ENCODE assay signal across 1 cellular context in genomic region chr5:177427211-177427822, GRCh38.
TF ChIP-seq lines count a peak whose summit lies in the region.

No MANE protein-coding gene starts in this region.

TF ChIP-seq in IMR-90, 13 proteins besides CTCF, POLR2A, EP300 and RAD21:
- no peak for TF ChIP-seq MAZ (IDR thresholded peaks at IDR 0.05; ENCODE audit: borderline replicate concordance, low read depth, low read length)
- no peak for TF ChIP-seq CEBPB (IDR thresholded peaks at IDR 0.05; ENCODE audit: low read depth, low read length)
- TF ChIP-seq BHLHE40 (IDR thresholded peaks at IDR 0.05; ENCODE audit: low read depth, low read length), result no peak
- no peak for TF ChIP-seq USF2 (IDR thresholded peaks at IDR 0.05; ENCODE audit: low read depth, low read length)
- TF ChIP-seq FOS (IDR thresholded peaks at IDR 0.05; ENCODE audit: low read depth, low read length), result no peak
- TF ChIP-seq CHD1 (IDR thresholded peaks at IDR 0.05; ENCODE audit: low read depth, low read length), result no peak
- no peak for TF ChIP-seq RCOR1 (IDR thresholded peaks at IDR 0.05; ENCODE audit: insufficient replicate concordance, low read length)
TF ChIP-seq in IMR-90: peak in this region for 0.
